ENCODE assay signal across 23 cellular contexts in genomic region chr6:120200853-120201252, GRCh38.
DNase-seq lines count a peak whose midpoint lies in the region; ATAC-seq and TF ChIP-seq lines count a peak whose summit lies in the region.
"Had no signal": no experiment of that assay in that cellular context is flagged by ENCODE, and none has a peak within 500 bp of the region (broad histone marks: within the 10 kb centered on the region; RNA-seq: fewer than 3 reads in every experiment).

No MANE protein-coding gene starts in this region.

- intact Hi-C loops in right lobe of liver (cut with DNase I): no loop called here
- intact Hi-C loops in left colon (cut with DNase I, micrococcal nuclease): no loop called here
- intact Hi-C loops in activated CD4-positive, alpha-beta T cell treated with anti-CD3 and anti-CD28 coated beads for 36 hours (cut with DNase I, micrococcal nuclease): no loop called here

- ATAC-seq in GM23338: no peak
- peak in 3 of 4 donors; percentile 53 to 73 (median 67) for ATAC-seq in right lobe of liver
- no peak for ATAC-seq in left colon
- ATAC-seq in activated CD4-positive, alpha-beta T cell treated with anti-CD3 and anti-CD28 coated beads for 36 hours: no peak
- ATAC-seq: GM12878 had no signal

- no peak for TF ChIP-seq CTCF in GM23338 (conservative IDR thresholded peaks at IDR 0.05; ENCODE audit: low read depth in 2 of 2)
- TF ChIP-seq CTCF in right lobe of liver (IDR thresholded peaks at IDR 0.05): no peak

- H3K4me1 ChIP-seq in GM23338 (ENCODE audit: insufficient read depth) (peaks cover 4% of the 10 kb centered on the region; the same call in 1 of the 2 replicates), right lobe of liver (peaks cover 0 to 15% (median 4%) of the 10 kb centered on the region in 4 donors)
- H3K4me1 ChIP-seq: BLaER1 had no signal

- H3K9me2 ChIP-seq in GM23338 (ENCODE audit: insufficient read depth): no peaks in the 10 kb centered on the region

- H3K4me3 Mint-ChIP-seq in GM23338: no peak overlapping the region
- H3K4me3 Mint-ChIP-seq in activated CD4-positive, alpha-beta T cell treated with anti-CD3 and anti-CD28 coated beads for 36 hours: no peak overlapping the region
- H3K4me3 Mint-ChIP-seq: CD14-positive monocyte; CD4-positive, alpha-beta memory T cell; CD4-positive, CD25-positive, alpha-beta regulatory T cell; CD8-positive, alpha-beta memory T cell had no signal

- 29% methylated on average over 2 of the region's 2 CpGs for WGBS in right lobe of liver (ENCODE audit: insufficient coverage, low coverage, low lambda C conversion rate, missing lambda C conversion rate)

- H2AFZ ChIP-seq in GM23338: peak overlapping the region; percentile 4; the same call in 1 of the 2 replicates

- peaks cover 15% of the 10 kb centered on the region; the same call in 2 of the 3 replicates for H3K4me1 Mint-ChIP-seq in GM23338
- H3K4me1 Mint-ChIP-seq in activated CD4-positive, alpha-beta T cell treated with anti-CD3 and anti-CD28 coated beads for 36 hours: no peaks in the 10 kb centered on the region
- H3K4me1 Mint-ChIP-seq: CD14-positive monocyte; CD4-positive, alpha-beta memory T cell; CD4-positive, CD25-positive, alpha-beta regulatory T cell; CD8-positive, alpha-beta memory T cell had no signal

- no peaks in the 10 kb centered on the region for H3K79me2 ChIP-seq in GM23338 (replicated peaks; ENCODE audit: insufficient read depth)

- no peaks in the 10 kb centered on the region for H3F3A ChIP-seq in GM23338 (replicated peaks; ENCODE audit: low read depth)

- H3K27ac ChIP-seq in GM23338 (ENCODE audit: low read depth): no peak overlapping the region
- peak overlapping the region in 2 of 3 donors; percentile 33 for H3K27ac ChIP-seq in right lobe of liver
- H3K27ac ChIP-seq: BLaER1 had no signal

- no peaks in the 10 kb centered on the region for H3K9me3 ChIP-seq in right lobe of liver
- H3K9me3 ChIP-seq: BE2C, BLaER1 had no signal

- H3K4me2 ChIP-seq in GM23338: no peak overlapping the region
- H3K4me2 ChIP-seq: BLaER1 had no signal

- POLR2A ChIA-PET in activated CD4-positive, alpha-beta T cell treated with anti-CD3 and anti-CD28 coated beads for 36 hours (lab: Charles Lee): no interaction called here

- peak overlapping the region; percentile 68 for H3K27ac Mint-ChIP-seq in GM23338
- no peak overlapping the region for H3K27ac Mint-ChIP-seq in activated CD4-positive, alpha-beta T cell treated with anti-CD3 and anti-CD28 coated beads for 36 hours
- H3K27ac Mint-ChIP-seq: CD14-positive monocyte; CD4-positive, alpha-beta memory T cell; CD4-positive, CD25-positive, alpha-beta regulatory T cell; CD8-positive, alpha-beta memory T cell had no signal

- DNase-seq in GM23338 (ENCODE audit: low spot score) (no peak), MV-4-11 (lab: John Stamatoyannopoulos, UW) (peak; percentile 5), right lobe of liver (no peak), left colon (no peak)
- no peak for DNase-seq in activated CD4-positive, alpha-beta T cell treated with anti-CD3 and anti-CD28 coated beads for 36 hours
- DNase-seq: 8988T; ACHN; BE2C; C1 segment of cervical spinal cord; CD4-positive, alpha-beta memory T cell; CD4-positive, CD25-positive, alpha-beta regulatory T cell; CD8-positive, alpha-beta memory T cell; COR-L47; DMS 273 treated with DMSO at 0.1 percent for 48 hours; DMS153; DMS53; DMS79; DND-41; EL; GDM1 had no signal

- no peaks in the 10 kb centered on the region for H4K20me1 ChIP-seq in GM23338 (replicated peaks; ENCODE audit: insufficient read depth)
- H4K20me1 ChIP-seq: BLaER1 had no signal

- CTCF ChIA-PET in activated CD4-positive, alpha-beta T cell treated with anti-CD3 and anti-CD28 coated beads for 36 hours (lab: Charles Lee): no interaction called here

- H3K27me3 Mint-ChIP-seq in GM23338 (ENCODE audit: insufficient read depth, low read depth, poor library complexity): peaks cover 1% of the 10 kb centered on the region
- no peaks in the 10 kb centered on the region for H3K27me3 Mint-ChIP-seq in activated CD4-positive, alpha-beta T cell treated with anti-CD3 and anti-CD28 coated beads for 36 hours
- H3K27me3 Mint-ChIP-seq: CD4-positive, alpha-beta memory T cell; CD4-positive, CD25-positive, alpha-beta regulatory T cell; CD8-positive, alpha-beta memory T cell had no signal

- H3K27me3 ChIP-seq in GM23338 (ENCODE audit: insufficient read depth) (no peaks in the 10 kb centered on the region), right lobe of liver (no peaks in the 10 kb centered on the region)
- H3K27me3 ChIP-seq: BE2C, BLaER1 had no signal

- no peaks in the 10 kb centered on the region for H3K9me3 Mint-ChIP-seq in GM23338
- H3K9me3 Mint-ChIP-seq in activated CD4-positive, alpha-beta T cell treated with anti-CD3 and anti-CD28 coated beads for 36 hours (ENCODE audit: low read depth): no peaks in the 10 kb centered on the region

- TF ChIP-seq POLR2A in right lobe of liver (IDR thresholded peaks at IDR 0.05): no peak

- H3K4me3 ChIP-seq in GM23338 (no peak overlapping the region), right lobe of liver (no peak overlapping the region)
- H3K4me3 ChIP-seq: BLaER1, GM12878 had no signal

- no peaks in the 10 kb centered on the region for H3K36me3 Mint-ChIP-seq in GM23338 (ENCODE audit: low read depth)
- no peaks in the 10 kb centered on the region for H3K36me3 Mint-ChIP-seq in activated CD4-positive, alpha-beta T cell treated with anti-CD3 and anti-CD28 coated beads for 36 hours (ENCODE audit: low read depth)
- H3K36me3 Mint-ChIP-seq: CD14-positive monocyte; CD4-positive, alpha-beta memory T cell; CD4-positive, CD25-positive, alpha-beta regulatory T cell; CD8-positive, alpha-beta memory T cell had no signal

- H3K36me3 ChIP-seq in GM23338 (ENCODE audit: insufficient read depth): no peaks in the 10 kb centered on the region
- H3K36me3 ChIP-seq in right lobe of liver: no peaks in the 10 kb centered on the region
- H3K36me3 ChIP-seq: BE2C, BLaER1 had no signal

TF ChIP-seq in GM23338, 12 proteins besides CTCF, POLR2A, EP300 and RAD21:
- no peak for TF ChIP-seq STAT1 (IDR thresholded peaks at IDR 0.05; ENCODE audit: unreplicated experiment)

Comparison
In these comparisons a context has a peak if more than half of its experiments do, and no peak if none do; other contexts are left out.
1. ATAC-seq: peak in right lobe of liver (3 of 4); none in GM23338 (single experiment), left colon (single experiment) and activated CD4-positive, alpha-beta T cell treated with anti-CD3 and anti-CD28 coated beads for 36 hours (single experiment).